24 cellular contexts compared by ENCODE assay signal in genomic region chr6:147873826-147874225, GRCh38.
"Had no signal": no experiment of that assay in that cellular context is flagged by ENCODE, and none has a peak within 500 bp of the region (broad histone marks: within the 10 kb centered on the region; RNA-seq: fewer than 3 reads in every experiment).

No MANE protein-coding gene starts in this region.

- H3K4me2 ChIP-seq: hepatocyte had no signal

- H3K9ac ChIP-seq: parathyroid adenoma had no signal

- H3K4me1 ChIP-seq: parathyroid adenoma, psoas muscle, spleen, suprapubic skin had no signal

- H3K27ac Mint-ChIP-seq: activated naive CD8-positive, alpha-beta T cell; activated T-cell treated with anti-CD3 and anti-CD28 coated beads, Interleukin-2, amount 50 U/mL, for 72 hours; endodermal cell; mesothelial cell of epicardium; naive thymus-derived CD4-positive, alpha-beta T cell; T-helper 2 cell treated with Interferon-gamma antibody and Interleukin-4, amounts not matched to agents 5 μg/mL and 100 μg/mL, for 36 hours had no signal

- H3K27me3 ChIP-seq: adrenal gland, esophagus muscularis mucosa, gastroesophageal sphincter, hepatocyte, spleen, suprapubic skin, tibial artery had no signal

- H3K4me3 ChIP-seq: adrenal gland, esophagus muscularis mucosa, gastroesophageal sphincter, hepatocyte, psoas muscle, spleen, suprapubic skin, tibial artery had no signal

- H3K9me3 Mint-ChIP-seq: activated T-cell treated with anti-CD3 and anti-CD28 coated beads, Interleukin-2, amount 50 U/mL, for 72 hours; endodermal cell; mesothelial cell of epicardium; T-helper 2 cell treated with Interferon-gamma antibody and Interleukin-4, amounts not matched to agents 5 μg/mL and 100 μg/mL, for 36 hours had no signal

- H3K36me3 ChIP-seq: adrenal gland, esophagus muscularis mucosa, gastroesophageal sphincter, spleen, suprapubic skin, tibial artery had no signal

- DNase-seq: activated CD4-positive, alpha-beta T cell treated with anti-CD3 and anti-CD28 coated beads for 4 hours; activated CD4-positive, alpha-beta T cell treated with anti-CD3 and anti-CD28 coated beads, Interleukin-2, amount 50 U/mL, for 4 hours; activated CD4-positive, CD25-positive, alpha-beta regulatory T cell; activated naive CD4-positive, alpha-beta T cell treated with Interleukin-2 at 50 U/mL for 16 hours; activated T-cell treated with anti-CD3 and anti-CD28 coated beads for 4 hours; activated T-cell treated with anti-CD3 and anti-CD28 coated beads, Interleukin-2, amount 50 U/mL, for 72 hours; adrenal gland; caudate nucleus; cortex of kidney; endodermal cell; naive thymus-derived CD4-positive, alpha-beta T cell; psoas muscle; spleen; stimulated activated naive CD4-positive, alpha-beta T cell; T-helper 1 cell; tibial artery had no signal

- H3K36me3 Mint-ChIP-seq: activated naive CD8-positive, alpha-beta T cell; mesothelial cell of epicardium; naive thymus-derived CD4-positive, alpha-beta T cell had no signal

- H3K9me3 ChIP-seq: adrenal gland, esophagus muscularis mucosa, gastroesophageal sphincter, psoas muscle, spleen, suprapubic skin, tibial artery had no signal

- H3K4me3 Mint-ChIP-seq: activated naive CD8-positive, alpha-beta T cell; activated T-cell treated with anti-CD3 and anti-CD28 coated beads, Interleukin-2, amount 50 U/mL, for 72 hours; endodermal cell; mesothelial cell of epicardium; naive thymus-derived CD4-positive, alpha-beta T cell; T-helper 2 cell treated with Interferon-gamma antibody and Interleukin-4, amounts not matched to agents 5 μg/mL and 100 μg/mL, for 36 hours had no signal

- H3K4me1 Mint-ChIP-seq: endodermal cell; naive thymus-derived CD4-positive, alpha-beta T cell had no signal

- H3K27me3 Mint-ChIP-seq: activated naive CD8-positive, alpha-beta T cell; naive thymus-derived CD4-positive, alpha-beta T cell had no signal
